Comparison of ENCODE assay signal across 22 cellular contexts in the genomic region with DNA sequence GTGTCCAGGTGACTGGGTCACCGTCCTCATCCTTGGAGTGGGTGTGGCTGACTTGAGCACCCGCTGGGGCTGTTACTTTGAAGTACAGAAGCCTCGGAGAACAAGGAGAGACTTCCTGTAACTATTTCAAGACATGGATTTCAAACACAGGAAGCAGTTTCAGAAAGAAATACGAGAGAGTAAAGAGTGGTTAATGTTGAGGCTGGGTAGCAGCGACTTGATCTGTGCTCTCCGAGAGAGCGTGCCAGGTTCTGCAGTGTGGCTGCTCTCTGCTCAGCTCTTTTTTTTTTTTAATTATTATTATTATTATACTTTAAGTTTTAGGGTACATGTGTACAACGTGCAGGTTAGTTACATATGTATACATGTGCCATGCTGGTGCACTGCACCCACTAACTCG. TPM values are rescaled to one million over a fixed set of nuclear protein-coding genes. Genes with fewer than 3 reads are reported as not detected.
DNase-seq lines count a peak whose midpoint lies in the region; ATAC-seq and FAIRE-seq lines count a peak whose summit lies in the region.
"Had no signal": no experiment of that assay in that cellular context is flagged by ENCODE, and none has a peak within 500 bp of the region (broad histone marks: within the 10 kb centered on the region; RNA-seq: fewer than 3 reads in every experiment).

No MANE protein-coding gene starts in this region.

- no peak overlapping the region for H3K4me3 Mint-ChIP-seq in activated T-cell treated with anti-CD3 and anti-CD28 coated beads, Interleukin-2, amount 50 U/mL, for 24 hours
- peak overlapping the region; percentile 59 for H3K4me3 Mint-ChIP-seq in activated naive CD8-positive, alpha-beta T cell
- no peak overlapping the region for H3K4me3 Mint-ChIP-seq in stimulated activated effector memory CD8-positive, alpha-beta T cell treated with anti-CD3 and anti-CD28 coated beads, Interleukin-12 subunit alpha, Interleukin-12 subunit beta, amount 100 ng/mL, for 72 hours

- peak overlapping the region; percentile 83 for H3K27ac Mint-ChIP-seq in activated T-cell treated with anti-CD3 and anti-CD28 coated beads, Interleukin-2, amount 50 U/mL, for 24 hours
- H3K27ac Mint-ChIP-seq in activated naive CD8-positive, alpha-beta T cell, result peak overlapping the region; percentile 90
- peak overlapping the region; percentile 78 for H3K27ac Mint-ChIP-seq in stimulated activated effector memory CD8-positive, alpha-beta T cell treated with anti-CD3 and anti-CD28 coated beads, Interleukin-12 subunit alpha, Interleukin-12 subunit beta, amount 100 ng/mL, for 72 hours

- H3K9me3 ChIP-seq in small intestine (ENCODE audit: control insufficient read depth, low read depth), result no peaks in the 10 kb centered on the region
- H3K9me3 ChIP-seq: BE2C, lower lobe of right lung, mucosa of descending colon had no signal

- no peaks in the 10 kb centered on the region for H3K9me3 Mint-ChIP-seq in activated T-cell treated with anti-CD3 and anti-CD28 coated beads, Interleukin-2, amount 50 U/mL, for 24 hours
- H3K9me3 Mint-ChIP-seq in activated naive CD8-positive, alpha-beta T cell (ENCODE audit: low read depth), result no peaks in the 10 kb centered on the region
- H3K9me3 Mint-ChIP-seq in stimulated activated effector memory CD8-positive, alpha-beta T cell treated with anti-CD3 and anti-CD28 coated beads, Interleukin-12 subunit alpha, Interleukin-12 subunit beta, amount 100 ng/mL, for 72 hours, result no peaks in the 10 kb centered on the region
- H3K9me3 Mint-ChIP-seq: activated naive CD4-positive, alpha-beta T cell treated with anti-CD3 and anti-CD28 coated beads, Interleukin-2, amount 50 U/mL, for 72 hours had no signal

- no peak for FAIRE-seq in small intestine (lab: Jason Lieb, UNC)
- FAIRE-seq: HTR-8/SVneo, keratinocyte had no signal

- peaks cover 92% of the 10 kb centered on the region for H3K36me3 Mint-ChIP-seq in activated T-cell treated with anti-CD3 and anti-CD28 coated beads, Interleukin-2, amount 50 U/mL, for 24 hours (ENCODE audit: low read depth)
- H3K36me3 Mint-ChIP-seq in activated naive CD8-positive, alpha-beta T cell, result peaks cover 6% of the 10 kb centered on the region
- peaks cover 99% of the 10 kb centered on the region for H3K36me3 Mint-ChIP-seq in stimulated activated effector memory CD8-positive, alpha-beta T cell treated with anti-CD3 and anti-CD28 coated beads, Interleukin-12 subunit alpha, Interleukin-12 subunit beta, amount 100 ng/mL, for 72 hours

- no peak overlapping the region for H3K4me3 ChIP-seq in small intestine (ENCODE audit: low read depth in 1 of 2, low read length in 2 of 2)
- H3K4me3 ChIP-seq: lower lobe of right lung, mucosa of descending colon had no signal

- ATAC-seq in stimulated activated effector memory CD8-positive, alpha-beta T cell treated with anti-CD3 and anti-CD28 coated beads, Interleukin-12 subunit alpha, Interleukin-12 subunit beta, amount 100 ng/mL, for 72 hours, result no peak
- ATAC-seq: activated naive CD4-positive, alpha-beta T cell treated with anti-CD3 and anti-CD28 coated beads, Interleukin-2, amount 50 U/mL, for 72 hours; mucosa of descending colon had no signal

- H3K4me1 ChIP-seq in small intestine (ENCODE audit: control insufficient read depth in 2 of 2, insufficient read depth in 1 of 2, low read depth in 1 of 2, low read length in 1 of 2), result no peaks in the 10 kb centered on the region

- DNase-seq in activated T-cell treated with anti-CD3 and anti-CD28 coated beads, Interleukin-2, amount 50 U/mL, for 24 hours, result no peak
- DNase-seq in activated T-cell treated with anti-CD3 and anti-CD28 coated beads for 4 hours, result no peak
- peak; percentile 23 for DNase-seq in MV-4-11 (lab: John Stamatoyannopoulos, UW)
- no peak for DNase-seq in stimulated activated effector memory CD8-positive, alpha-beta T cell treated with anti-CD3 and anti-CD28 coated beads, Interleukin-12 subunit alpha, Interleukin-12 subunit beta, amount 100 ng/mL, for 72 hours (ENCODE audit: low spot score in 2 of 2)
- no peak for DNase-seq in NK-92 treated with Interleukin-12 subunit alpha and Interleukin-12 subunit beta, amount 100 ng/mL, for 24 hours (lab: John Stamatoyannopoulos, UW)
- DNase-seq in small intestine, result no peak
- no peak for DNase-seq in posterior cingulate gyrus
- DNase-seq: activated T-cell treated with anti-CD3 and anti-CD28 coated beads, Interleukin-2, amount 50 U/mL, for 48 hours; BE2C; central memory CD4-positive, alpha-beta T cell; dermis blood vessel endothelial cell; EL; H7; lower lobe of right lung; mucosa of descending colon; NCI-H1694 treated with DMSO at 0.1 percent for 48 hours; RPMI8226; substantia nigra had no signal

- 64 to 85% (median 84%) methylated on average over 7 to 8 of the region's 9 CpGs for WGBS in small intestine, 3 donors

- no peaks in the 10 kb centered on the region for H3K27me3 Mint-ChIP-seq in activated T-cell treated with anti-CD3 and anti-CD28 coated beads, Interleukin-2, amount 50 U/mL, for 24 hours
- no peaks in the 10 kb centered on the region for H3K27me3 Mint-ChIP-seq in activated naive CD8-positive, alpha-beta T cell

- no peaks in the 10 kb centered on the region for H3K27me3 ChIP-seq in small intestine (ENCODE audit: control insufficient read depth in 2 of 2, insufficient read depth in 2 of 2, low read length in 2 of 2)
- H3K27me3 ChIP-seq: BE2C had no signal

- H3K4me1 Mint-ChIP-seq in activated T-cell treated with anti-CD3 and anti-CD28 coated beads, Interleukin-2, amount 50 U/mL, for 24 hours (ENCODE audit: low read depth), result peaks cover 58% of the 10 kb centered on the region
- peaks cover 55% of the 10 kb centered on the region for H3K4me1 Mint-ChIP-seq in activated naive CD8-positive, alpha-beta T cell (ENCODE audit: low read depth)
- peaks cover 36% of the 10 kb centered on the region for H3K4me1 Mint-ChIP-seq in stimulated activated effector memory CD8-positive, alpha-beta T cell treated with anti-CD3 and anti-CD28 coated beads, Interleukin-12 subunit alpha, Interleukin-12 subunit beta, amount 100 ng/mL, for 72 hours

- H3K27ac ChIP-seq in small intestine (ENCODE audit: low read depth in 1 of 2, low read length in 1 of 2), result no peak overlapping the region
- H3K27ac ChIP-seq: lower lobe of right lung had no signal

- intact Hi-C loops in posterior cingulate gyrus (cut with DNase I), result no loop called here

- peaks cover 13 to 33% of the 10 kb centered on the region in 2 donors for H3K36me3 ChIP-seq in small intestine (ENCODE audit: control insufficient read depth in 2 of 2, insufficient read depth in 2 of 2, low read length in 2 of 2)

RNA-seq across cellular contexts. Expression of a gene that starts 17.5 kb away (rescaled TPM):
- polyA plus RNA-seq in small intestine, result under 1 TPM in 2 of 3 donors, not detected in 1; 0.01 to 0.22 TPM

RNA-seq across cellular contexts. Expression of a gene that starts 21.4 kb away (rescaled TPM):
- polyA plus RNA-seq in small intestine, result 10 to 100 TPM; 32.7 to 40.9 (median 36.2) TPM
